Comparison of ENCODE assay signal across 7 cellular contexts in the genomic region with DNA sequence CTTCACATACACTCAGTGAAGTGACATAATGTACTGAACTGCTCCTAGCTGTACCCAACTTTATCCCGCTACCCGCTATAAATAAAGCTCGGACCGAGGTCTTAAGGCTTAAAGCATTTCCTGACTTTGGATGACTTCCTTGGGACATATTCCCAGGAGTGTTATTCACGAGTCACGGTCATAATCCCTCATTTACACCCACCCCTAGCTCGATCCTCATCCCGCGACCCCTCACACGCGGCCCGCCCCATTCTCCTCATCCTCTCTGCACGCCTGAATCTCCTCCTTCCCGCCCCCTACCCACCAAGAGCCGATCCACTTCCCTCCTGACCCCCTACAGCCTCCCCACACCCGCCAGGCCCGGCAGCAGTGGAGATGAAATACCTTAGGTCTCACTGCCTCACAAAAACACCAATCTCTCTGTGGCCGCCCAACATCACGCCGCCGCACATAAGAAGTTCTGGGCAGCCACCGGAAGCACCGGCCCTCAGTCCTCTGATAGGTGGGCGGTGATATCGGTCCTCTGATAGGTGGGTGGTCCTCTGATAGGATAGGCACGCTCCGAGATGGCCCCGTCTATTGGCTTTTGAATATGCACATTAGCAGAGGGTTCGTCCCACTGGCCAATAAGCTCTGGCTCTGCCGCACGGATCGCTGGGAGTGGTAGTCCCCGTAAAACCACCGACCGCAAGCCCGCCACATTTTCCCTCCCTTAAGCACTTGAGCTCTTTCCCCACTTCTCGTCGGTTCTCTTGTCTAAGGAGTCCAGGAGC.
DNase-seq lines count a peak whose midpoint lies in the region; ATAC-seq and FAIRE-seq lines count a peak whose summit lies in the region.

A gene with protein sequence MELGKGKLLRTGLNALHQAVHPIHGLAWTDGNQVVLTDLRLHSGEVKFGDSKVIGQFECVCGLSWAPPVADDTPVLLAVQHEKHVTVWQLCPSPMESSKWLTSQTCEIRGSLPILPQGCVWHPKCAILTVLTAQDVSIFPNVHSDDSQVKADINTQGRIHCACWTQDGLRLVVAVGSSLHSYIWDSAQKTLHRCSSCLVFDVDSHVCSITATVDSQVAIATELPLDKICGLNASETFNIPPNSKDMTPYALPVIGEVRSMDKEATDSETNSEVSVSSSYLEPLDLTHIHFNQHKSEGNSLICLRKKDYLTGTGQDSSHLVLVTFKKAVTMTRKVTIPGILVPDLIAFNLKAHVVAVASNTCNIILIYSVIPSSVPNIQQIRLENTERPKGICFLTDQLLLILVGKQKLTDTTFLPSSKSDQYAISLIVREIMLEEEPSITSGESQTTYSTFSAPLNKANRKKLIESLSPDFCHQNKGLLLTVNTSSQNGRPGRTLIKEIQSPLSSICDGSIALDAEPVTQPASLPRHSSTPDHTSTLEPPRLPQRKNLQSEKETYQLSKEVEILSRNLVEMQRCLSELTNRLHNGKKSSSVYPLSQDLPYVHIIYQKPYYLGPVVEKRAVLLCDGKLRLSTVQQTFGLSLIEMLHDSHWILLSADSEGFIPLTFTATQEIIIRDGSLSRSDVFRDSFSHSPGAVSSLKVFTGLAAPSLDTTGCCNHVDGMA (minus strand): TSS at position 462 of the 773 bp plus-strand sequence. CDS start 7,897 bp downstream, outside the sequence.

- DNase-seq in GM18507 (ENCODE audit: extremely low spot score, insufficient read length, low read depth) (peak; percentile 79), NCI-H2029 treated with DMSO at 0.1 percent for 48 hours (lab: John Stamatoyannopoulos, UW) (peak; percentile 87), T-helper 9 cell (peak; percentile 85), astrocyte of the hippocampus (ENCODE audit: low read depth, low spot score) (peak; percentile 99), hippocampal formation (lab: John Stamatoyannopoulos, UW) (peak; percentile 95 to 99), retina (peak; percentile 89)

- FAIRE-seq in GM18507 (lab: Jason Lieb, UNC), result peak; percentile 99

- ATAC-seq in HG02981 (IDR thresholded peaks at IDR 0.05; ENCODE audit: unreplicated experiment), result peak; percentile 100

Comparison
In these comparisons a context has a peak if more than half of its experiments do, and no peak if none do; other contexts are left out.
1. Peak in every context shown above with its lines: DNase-seq and ATAC-seq.